ENCODE assay signal across 2 cellular contexts in genomic region chr1:54094730-54095105, GRCh38.
A peak's percentile ranks its signal among the peaks of the same experiment; 100 is the strongest.
TF ChIP-seq lines count a peak whose summit lies in the region.

No MANE protein-coding gene starts in this region.

TF ChIP-seq in HEK293, 187 proteins besides CTCF, POLR2A, EP300 and RAD21:
- peak; percentile 62; the same call in 1 of the 2 replicates for TF ChIP-seq ZNF121 (tag by site-specific recombination; IDR thresholded peaks at IDR 0.05)
TF ChIP-seq in HEK293: peak in this region for 1; not testable (repeated sequence) for 186.

TF ChIP-seq in HepG2, 621 proteins besides CTCF, POLR2A, EP300 and RAD21:
- TF ChIP-seq ZNF770 (CRISPR knock-in tag; IDR thresholded peaks at IDR 0.05) (peak; percentile 71), ZNF121 (CRISPR knock-in tag; IDR thresholded peaks at IDR 0.05) (0 out of 2 replicates have a peak, but pooled peaks have one; percentile 55)
